Comparison of ENCODE assay signal across 8 cellular contexts in genomic region chr18:12271376-12272235, GRCh38. TPM values are rescaled to one million over a fixed set of nuclear protein-coding genes. Genes with fewer than 3 reads are reported as not detected.
DNase-seq lines count a peak whose midpoint lies in the region; ATAC-seq and TF ChIP-seq lines count a peak whose summit lies in the region.

No MANE protein-coding gene starts in this region.

- H3K27ac ChIP-seq in heart right ventricle = peak overlapping the region in 9 of 10 donors; percentile 47 to 89 (median 72)
- H3K27ac ChIP-seq in aorta (ENCODE audit: low read depth in 1 of 2, low read length in 2 of 2) = peak overlapping the region in 1 of 2 donors; percentile 13

- H3K4me1 ChIP-seq in heart right ventricle = peaks cover 0 to 9% (median 3%) of the 10 kb centered on the region in 9 donors
- no peaks in the 10 kb centered on the region for H3K4me1 ChIP-seq in aorta (ENCODE audit: control insufficient read depth in 1 of 2, insufficient read depth in 2 of 2, low read length in 2 of 2)

- H3K27me3 ChIP-seq in heart right ventricle (no peaks in the 10 kb centered on the region), aorta (ENCODE audit: control insufficient read depth in 1 of 2, insufficient read depth in 2 of 2, low read length in 1 of 2) (no peaks in the 10 kb centered on the region)

- ATAC-seq in GM21717 (IDR thresholded peaks at IDR 0.05; ENCODE audit: unreplicated experiment) = peak; percentile 53
- ATAC-seq in heart right ventricle = peak; percentile 82 to 95 (median 93)
- peak; percentile 91 for ATAC-seq in aorta (ENCODE audit: low FRiP score)

- no peaks in the 10 kb centered on the region for H3K9me3 Mint-ChIP-seq in activated naive CD8-positive, alpha-beta T cell treated with anti-CD3 and anti-CD28 coated beads for 36 hours
- H3K9me3 Mint-ChIP-seq in progenitor cell of endocrine pancreas (ENCODE audit: low read depth) = no peaks in the 10 kb centered on the region

- no peaks in the 10 kb centered on the region for H3K36me3 ChIP-seq in heart right ventricle
- H3K36me3 ChIP-seq in aorta (ENCODE audit: control insufficient read depth in 1 of 2, insufficient read depth in 2 of 2, low read length in 1 of 2) = no peaks in the 10 kb centered on the region

- H3K27me3 Mint-ChIP-seq in activated naive CD8-positive, alpha-beta T cell treated with anti-CD3 and anti-CD28 coated beads for 36 hours = peaks cover 11% of the 10 kb centered on the region
- H3K27me3 Mint-ChIP-seq in progenitor cell of endocrine pancreas = peaks cover 7% of the 10 kb centered on the region

- H3K9me3 ChIP-seq in heart right ventricle (no peaks in the 10 kb centered on the region), aorta (ENCODE audit: control insufficient read depth, low read length) (no peaks in the 10 kb centered on the region)

- intact Hi-C loops in heart right ventricle (cut with DNase I) (loop anchor here in 4 of 10 donors (1.0 to 5.0 kb wide), 2 partner anchors 36 kb away; partner anchors contain the start of gene TUBB6 (in 3 of the 4)), aorta (cut with DNase I) (loop anchor here (5.0 to 10.0 kb wide), 4 partner anchors 36 to 993 kb away; partner anchors contain the start of genes AFG3L2 (in 1 of the 2), SEH1L (in 1 of the 2) and TUBB6 (in 1 of the 2))

- WGBS in heart right ventricle, 2 donors = 19 to 20% methylated on average over 51 of the region's 51 CpGs
- WGBS in aorta, 2 donors = 18 to 20% methylated on average over 51 of the region's 51 CpGs

- no peaks in the 10 kb centered on the region for H3K36me3 Mint-ChIP-seq in activated naive CD8-positive, alpha-beta T cell treated with anti-CD3 and anti-CD28 coated beads for 36 hours
- H3K36me3 Mint-ChIP-seq in progenitor cell of endocrine pancreas (ENCODE audit: insufficient read depth) = no peaks in the 10 kb centered on the region

- TF ChIP-seq CTCF in heart right ventricle (IDR thresholded peaks at IDR 0.05) (peak; percentile 52 to 90 (median 70)), progenitor cell of endocrine pancreas (IDR thresholded peaks at IDR 0.05; ENCODE audit: unreplicated experiment) (peak; percentile 74)

- DNase-seq in Caki2 (ENCODE audit: low read depth) (peak; percentile 66), LHCN-M2 (ENCODE audit: low read depth) (peak; percentile 74), SHP77 (lab: John Stamatoyannopoulos, UW) (peak; percentile 67 to 69), heart right ventricle (peak; percentile 78 to 79), progenitor cell of endocrine pancreas (ENCODE audit: low spot score, unreplicated experiment) (peak; percentile 65), aorta (peak; percentile 78 to 93)
- peak; percentile 65 for DNase-seq in activated naive CD8-positive, alpha-beta T cell treated with anti-CD3 and anti-CD28 coated beads for 36 hours

- H3K27ac Mint-ChIP-seq in activated naive CD8-positive, alpha-beta T cell treated with anti-CD3 and anti-CD28 coated beads for 36 hours = no peak overlapping the region
- H3K27ac Mint-ChIP-seq in progenitor cell of endocrine pancreas = peak overlapping the region; percentile 91

- peak overlapping the region; percentile 65 for H3K4me3 Mint-ChIP-seq in activated naive CD8-positive, alpha-beta T cell treated with anti-CD3 and anti-CD28 coated beads for 36 hours
- peak overlapping the region; percentile 77 for H3K4me3 Mint-ChIP-seq in progenitor cell of endocrine pancreas (ENCODE audit: low read depth)

- in situ Hi-C loops in Caki2 (cut with HindIII; ENCODE audit: low pct_unique_long_range_greater_than_20kb, low sequenced_read_pairs) = no loop called here

- H3K4me3 ChIP-seq in heart right ventricle (peak overlapping the region in 9 of 10 donors; percentile 20 to 60 (median 47)), aorta (ENCODE audit: low read length in 2 of 2) (peak overlapping the region in 1 of 2 donors; percentile 14)

- H3K4me1 Mint-ChIP-seq in activated naive CD8-positive, alpha-beta T cell treated with anti-CD3 and anti-CD28 coated beads for 36 hours = peaks cover 2% of the 10 kb centered on the region
- no peaks in the 10 kb centered on the region for H3K4me1 Mint-ChIP-seq in progenitor cell of endocrine pancreas (ENCODE audit: low read depth)

RNA-seq across cellular contexts. Expression of gene CIDEA, which starts 17.4 kb away (rescaled TPM):
- not detected in 2 replicates for total RNA-seq in Caki2 (2014; rRNA removed; shearing (Covaris generic); ENCODE audit: low replicate concordance)
- total RNA-seq in LHCN-M2 (2014; rRNA removed) (not detected in 2 replicates), heart right ventricle (1 to 10 TPM in 4 of 10 donors, under 1 TPM in 4, not detected in 2; 0.37 to 6.8 (median 1.4) TPM), progenitor cell of endocrine pancreas (not detected in 2 replicates), aorta (under 1 TPM; 0.57 to 0.58 TPM)
- not detected for polyA plus RNA-seq in LHCN-M2 (2012)
- not detected for total RNA-seq in activated naive CD8-positive, alpha-beta T cell treated with anti-CD3 and anti-CD28 coated beads for 36 hours
- polyA plus RNA-seq in heart right ventricle (1 to 10 TPM in 1 of 2 donors, under 1 TPM in 1; 0.59 to 2.0 TPM), aorta (not detected)

RNA-seq across cellular contexts. Expression of gene TUBB6, which starts 36.4 kb away (rescaled TPM):
- total RNA-seq in Caki2 (2014; rRNA removed; shearing (Covaris generic); ENCODE audit: low replicate concordance) = 373 and 421 TPM in 2 replicates
- total RNA-seq in LHCN-M2 (2014; rRNA removed) (726 and 794 TPM in 2 replicates), heart right ventricle (100 to 1,000 TPM in 4 of 10 donors, 10 to 100 TPM in 6; 62.8 to 216 (median 92.1) TPM), progenitor cell of endocrine pancreas (7.2 and 10.7 TPM in 2 replicates), aorta (100 to 1,000 TPM; 155 to 257 TPM)
- 1,348 TPM for polyA plus RNA-seq in LHCN-M2 (2012)
- total RNA-seq in activated naive CD8-positive, alpha-beta T cell treated with anti-CD3 and anti-CD28 coated beads for 36 hours = 10 to 100 TPM; 11.1 to 11.6 TPM
- polyA plus RNA-seq in heart right ventricle (100 to 1,000 TPM in 1 of 2 donors, 10 to 100 TPM in 1; 61.9 to 602 TPM), aorta (100 to 1,000 TPM; 137 to 187 TPM)
